1 cellular context compared by ENCODE assay signal in the genomic region with DNA sequence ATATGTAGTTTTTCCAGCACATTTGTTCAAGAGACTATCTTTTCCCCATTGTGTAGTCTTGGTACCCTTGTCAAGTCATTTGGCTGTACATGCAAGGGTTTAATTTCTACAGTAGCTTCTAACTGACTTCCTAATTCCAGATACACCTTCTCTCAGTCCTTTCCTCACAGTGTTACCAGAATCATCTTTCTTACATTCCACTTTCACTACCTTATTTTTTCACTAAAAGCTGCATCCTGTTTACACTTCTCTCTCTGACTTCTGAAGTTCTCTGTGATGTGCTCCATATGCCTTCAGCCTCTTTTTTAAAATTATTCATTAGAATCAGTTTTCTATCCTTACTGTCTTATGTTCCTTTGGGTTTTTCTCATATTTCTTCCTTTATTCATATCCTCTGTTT.
TF ChIP-seq lines count a peak whose summit lies in the region.

No MANE protein-coding gene starts in this region.

TF ChIP-seq in IMR-90, 13 proteins besides CTCF, POLR2A, EP300 and RAD21:
- no peak for TF ChIP-seq CHD1 (IDR thresholded peaks at IDR 0.05; ENCODE audit: low read depth, low read length)
- TF ChIP-seq RFX5 (IDR thresholded peaks at IDR 0.05; ENCODE audit: low read depth, low read length): no peak
- TF ChIP-seq FOS (IDR thresholded peaks at IDR 0.05; ENCODE audit: low read depth, low read length): no peak
- no peak for TF ChIP-seq CEBPB (IDR thresholded peaks at IDR 0.05; ENCODE audit: low read depth, low read length)
- no peak for TF ChIP-seq MAZ (IDR thresholded peaks at IDR 0.05; ENCODE audit: borderline replicate concordance, low read depth, low read length)
- TF ChIP-seq NFE2L2 (IDR thresholded peaks at IDR 0.05; ENCODE audit: low read depth, low read length): no peak
- TF ChIP-seq BHLHE40 (IDR thresholded peaks at IDR 0.05; ENCODE audit: low read depth, low read length): no peak
- TF ChIP-seq MXI1 (IDR thresholded peaks at IDR 0.05; ENCODE audit: borderline replicate concordance, low read depth, low read length): no peak
- no peak for TF ChIP-seq USF2 (IDR thresholded peaks at IDR 0.05; ENCODE audit: low read depth, low read length)
- no peak for TF ChIP-seq SMC3 (IDR thresholded peaks at IDR 0.05; ENCODE audit: low read depth, low read length)
- no peak for TF ChIP-seq ELK1 (IDR thresholded peaks at IDR 0.05; ENCODE audit: borderline replicate concordance, low read depth, low read length)
- TF ChIP-seq RCOR1 (IDR thresholded peaks at IDR 0.05; ENCODE audit: insufficient replicate concordance, low read length): no peak
- no peak for TF ChIP-seq MAFK (IDR thresholded peaks at IDR 0.05; ENCODE audit: low read depth, low read length)
